In the genomic region with DNA sequence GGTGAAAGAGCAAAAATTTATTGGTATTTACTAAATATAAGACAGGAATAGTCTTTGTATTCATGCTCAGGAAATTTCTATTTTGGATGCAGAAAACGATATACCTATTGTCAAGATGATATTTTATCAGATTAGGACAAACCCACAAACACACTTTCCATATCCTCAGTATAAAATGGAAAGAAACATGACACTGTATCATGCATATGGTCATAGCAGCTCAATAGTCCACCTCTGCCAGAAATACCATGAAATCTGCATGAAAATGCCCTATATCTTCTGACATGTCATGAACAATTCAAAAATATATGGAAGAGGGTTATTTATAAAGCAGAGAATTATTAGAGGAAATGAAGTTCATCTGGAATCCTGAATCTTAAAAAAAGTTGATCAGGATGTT, we compare ENCODE assay signal across 11 cellular contexts. TPM values are rescaled to one million over a fixed set of nuclear protein-coding genes. Genes with fewer than 3 reads are reported as not detected.
DNase-seq lines count a peak whose midpoint lies in the region; TF ChIP-seq lines count a peak whose summit lies in the region.
"Had no signal": no experiment of that assay in that cellular context is flagged by ENCODE, and none has a peak within 500 bp of the region (broad histone marks: within the 10 kb centered on the region; RNA-seq: fewer than 3 reads in every experiment).

No MANE protein-coding gene starts in this region.

- H3K79me2 ChIP-seq in hepatocyte, result no peaks in the 10 kb centered on the region

- H3K27ac ChIP-seq in BLaER1 treated with 17β-estradiol and CSF1 and Interleukin-3, amounts not matched to agents 10 nM and 100 nM, result peak overlapping the region in 3 of 11 experiments; percentile 51 to 64 (median 63); a peak in 5 of 22 replicates
- peak overlapping the region; percentile 93 for H3K27ac ChIP-seq in hepatocyte
- peak overlapping the region in 12 of 21 experiments; percentile 6 to 81 (median 62) for H3K27ac ChIP-seq in skin epidermis
- H3K27ac ChIP-seq in ovary, result no peak overlapping the region

- no peaks in the 10 kb centered on the region for H3K9me2 ChIP-seq in hepatocyte (replicated peaks; ENCODE audit: insufficient read depth)

- H3K9ac ChIP-seq in BLaER1 treated with 17β-estradiol and CSF1 and Interleukin-3, amounts not matched to agents 10 nM and 100 nM, result no peak overlapping the region

- DNase-seq in amniotic epithelial cell (ENCODE audit: low read depth) (peak; percentile 10), hepatocyte (ENCODE audit: low spot score) (no peak), T1000 (lab: John Stamatoyannopoulos, UW) (no peak), middle frontal gyrus (ENCODE audit: extremely low spot score, low spot score) (no peak), ovary (no peak)
- no peak for DNase-seq in activated naive CD4-positive, alpha-beta T cell treated with anti-CD3 and anti-CD28 coated beads, Interleukin-2, amount 50 U/mL, for 16 hours
- DNase-seq: activated CD8-positive, alpha-beta memory T cell treated with anti-CD3 and anti-CD28 coated beads for 24 hours; NCI-H510A; stimulated activated CD4-positive, alpha-beta T cell treated with anti-CD3 and anti-CD28 coated beads, Interleukin-4, amount 100 ng/mL, for 1 hour had no signal

- no peak overlapping the region for H3K4me3 ChIP-seq in BLaER1 treated with 17β-estradiol and CSF1 and Interleukin-3, amounts not matched to agents 10 nM and 100 nM
- no peak overlapping the region for H3K4me3 ChIP-seq in hepatocyte
- no peak overlapping the region for H3K4me3 ChIP-seq in skin epidermis
- H3K4me3 ChIP-seq in ovary, result no peak overlapping the region

- TF ChIP-seq EP300 in ovary (IDR thresholded peaks at IDR 0.05), result no peak

- H3K4me2 ChIP-seq in BLaER1 treated with 17β-estradiol and CSF1 and Interleukin-3, amounts not matched to agents 10 nM and 100 nM, result peak overlapping the region in 8 of 11 experiments; percentile 21 to 68 (median 54); a peak in 11 of 22 replicates
- peak overlapping the region; percentile 34 for H3K4me2 ChIP-seq in hepatocyte

- intact Hi-C loops in ovary (cut with DNase I), result no loop called here

- peaks cover 0 to 82% (median 20%) of the 10 kb centered on the region in 10 experiments; a peak in 12 of 20 replicates for H3K4me1 ChIP-seq in BLaER1 treated with 17β-estradiol and CSF1 and Interleukin-3, amounts not matched to agents 10 nM and 100 nM
- H3K4me1 ChIP-seq in hepatocyte (ENCODE audit: insufficient read depth) (peaks cover 51% of the 10 kb centered on the region), ovary (ENCODE audit: insufficient read depth) (no peaks in the 10 kb centered on the region)

- H4K20me1 ChIP-seq in BLaER1 treated with 17β-estradiol and CSF1 and Interleukin-3, amounts not matched to agents 10 nM and 100 nM, result no peaks in the 10 kb centered on the region
- no peaks in the 10 kb centered on the region for H4K20me1 ChIP-seq in hepatocyte (ENCODE audit: insufficient read depth, poor library complexity, severe bottlenecking)

- no peak for TF ChIP-seq CTCF in hepatocyte (IDR thresholded peaks at IDR 0.05; ENCODE audit: poor library complexity)
- no peak for TF ChIP-seq CTCF in ovary (IDR thresholded peaks at IDR 0.05)

- no peak overlapping the region for H2AFZ ChIP-seq in hepatocyte

- H3K9me3 ChIP-seq in BLaER1 treated with 17β-estradiol and CSF1 and Interleukin-3, amounts not matched to agents 10 nM and 100 nM (replicated peaks in 1 of 11), result no peaks in the 10 kb centered on the region
- no peaks in the 10 kb centered on the region for H3K9me3 ChIP-seq in hepatocyte (ENCODE audit: low read depth)
- no peaks in the 10 kb centered on the region for H3K9me3 ChIP-seq in ovary

- H3K27me3 ChIP-seq in BLaER1 treated with 17β-estradiol and CSF1 and Interleukin-3, amounts not matched to agents 10 nM and 100 nM, result no peaks in the 10 kb centered on the region
- H3K27me3 ChIP-seq in hepatocyte, result no peaks in the 10 kb centered on the region
- H3K27me3 ChIP-seq in ovary, result no peaks in the 10 kb centered on the region

- no peak for TF ChIP-seq POLR2A in ovary (IDR thresholded peaks at IDR 0.05)

- 86% methylated on average over 1 of the region's 1 CpG for WGBS in hepatocyte (ENCODE audit: low lambda C conversion rate, missing lambda C conversion rate)
- WGBS in ovary, 3 donors, result 59 to 64% (median 60%) methylated on average over 1 of the region's 1 CpG

- no peaks in the 10 kb centered on the region for H3K36me3 ChIP-seq in BLaER1 treated with 17β-estradiol and CSF1 and Interleukin-3, amounts not matched to agents 10 nM and 100 nM
- H3K36me3 ChIP-seq in hepatocyte (replicated peaks; ENCODE audit: insufficient read depth, low read depth) (no peaks in the 10 kb centered on the region), ovary (no peaks in the 10 kb centered on the region)

RNA-seq across cellular contexts. Expression of a gene that starts 11.7 kb away (rescaled TPM):
- total RNA-seq in hepatocyte (28.0 and 32.9 TPM in 2 replicates), ovary (10 to 100 TPM; 15.9 to 20.4 (median 19.3) TPM)
- polyA plus RNA-seq in hepatocyte (12.0 and 15.4 TPM in 2 replicates), ovary (10 to 100 TPM; 10.3 to 15.8 TPM)

RNA-seq across cellular contexts. Expression of a gene that starts 41.4 kb away (rescaled TPM):
- total RNA-seq in hepatocyte (20.7 and 27.6 TPM in 2 replicates), ovary (10 to 100 TPM; 20.5 to 29.9 (median 24.2) TPM)
- polyA plus RNA-seq in hepatocyte (14.8 and 18.6 TPM in 2 replicates), ovary (10 to 100 TPM; 10.7 to 15.6 TPM)

Comparison
In these comparisons a context has a peak if more than half of its experiments do, and no peak if none do; other contexts are left out.
1. H3K27ac ChIP-seq: peak in hepatocyte (single experiment) and skin epidermis (12 of 21); none in ovary (0 of 2).